Comparison of ENCODE assay signal across 24 cellular contexts in the genomic region with DNA sequence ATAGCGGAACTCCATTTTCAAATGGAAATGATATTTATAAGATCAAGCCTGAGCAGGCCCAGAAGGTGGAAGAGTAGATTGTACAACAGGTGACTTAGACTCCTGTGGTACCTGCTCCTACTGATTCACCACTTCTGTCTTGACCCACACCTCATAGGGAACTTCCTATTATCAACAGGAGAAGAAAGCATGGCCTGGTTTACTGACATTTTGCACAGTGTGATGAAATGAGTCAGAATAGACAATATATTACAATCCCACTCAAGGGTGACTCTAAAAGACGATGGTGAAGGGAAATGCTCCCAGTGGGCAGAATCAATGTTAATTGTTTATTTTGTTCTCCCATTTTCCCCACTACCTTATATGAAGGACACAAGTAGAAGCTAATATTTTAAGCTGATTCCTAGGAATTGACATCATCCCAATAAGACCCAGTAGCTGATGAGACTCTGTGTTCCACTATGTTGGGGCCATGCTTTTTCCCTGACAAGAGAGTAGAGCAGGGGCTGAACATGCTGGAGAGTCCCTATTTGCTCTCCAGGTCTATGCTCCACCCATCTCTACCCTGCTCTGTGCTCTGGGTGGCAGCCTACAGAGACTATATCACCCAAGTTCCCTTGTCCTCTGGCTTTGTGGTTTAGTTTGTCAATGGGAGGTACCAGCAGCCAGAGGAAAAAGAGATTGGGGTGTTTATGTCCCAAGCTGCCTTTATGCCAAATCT.
DNase-seq lines count a peak whose midpoint lies in the region; ATAC-seq, FAIRE-seq and TF ChIP-seq lines count a peak whose summit lies in the region.
"Had no signal": no experiment of that assay in that cellular context is flagged by ENCODE, and none has a peak within 500 bp of the region (broad histone marks: within the 10 kb centered on the region; RNA-seq: fewer than 3 reads in every experiment).

No MANE protein-coding gene starts in this region.

- TF ChIP-seq RAD21 in GM12878 (IDR thresholded peaks at IDR 0.05; ENCODE audit: insufficient read depth, low read depth, low read length): no peak

- H3K9ac ChIP-seq in GM12878 (ENCODE audit: control insufficient read depth, insufficient read depth, low read length): no peak overlapping the region

- no peak overlapping the region for H3K27ac Mint-ChIP-seq in stimulated activated effector memory CD8-positive, alpha-beta T cell treated with anti-CD3 and anti-CD28 coated beads, Interleukin-12 subunit alpha, Interleukin-12 subunit beta, amount 100 ng/mL, for 72 hours
- H3K27ac Mint-ChIP-seq: CD4-positive, CD25-positive, alpha-beta regulatory T cell; CD8-positive, alpha-beta memory T cell had no signal

- SMC1A ChIA-PET in GM12878 (lab: Charles Lee; ENCODE audit: uncharacterized antibody, unreplicated experiment): interaction anchor here (1.2 to 1.7 kb wide), 3 partner anchors 16 to 94 kb away, joined by 3 to 10 read pairs (median 4); no protein-coding TSS in a partner anchor

- peak; percentile 49 for ATAC-seq in GM12878
- peak; percentile 45 for ATAC-seq in stimulated activated effector memory CD8-positive, alpha-beta T cell treated with anti-CD3 and anti-CD28 coated beads, Interleukin-12 subunit alpha, Interleukin-12 subunit beta, amount 100 ng/mL, for 72 hours
- no peak for ATAC-seq in HG02885 (IDR thresholded peaks at IDR 0.05; ENCODE audit: poor library complexity, unreplicated experiment)
- no peak for ATAC-seq in GM21367 (IDR thresholded peaks at IDR 0.05; ENCODE audit: unreplicated experiment)
- ATAC-seq: K562 had no signal

- BruUV-seq in GM12878 (replicated peaks; lab: Mats Ljungman, UMichigan): no TSS peak

- H3K27me3 ChIP-seq in GM12878 (replicated peaks in 1 of 2; ENCODE audit: control insufficient read depth in 2 of 2, insufficient read depth in 2 of 2, low read length in 1 of 2): no peaks in the 10 kb centered on the region
- H3K27me3 ChIP-seq: BE2C had no signal

- 14% methylated on average over 2 of the region's 2 CpGs for WGBS in GM12878 (ENCODE audit: insufficient coverage, insufficient replicate concordance, low lambda C conversion rate, missing lambda C conversion rate)

- no peak overlapping the region for H3K27ac ChIP-seq in GM12878 (ENCODE audit: control insufficient read depth, insufficient read depth)

- in situ Hi-C loops in GM12878 (cut with MboI): no loop called here

- no peaks in the 10 kb centered on the region for H4K20me1 ChIP-seq in GM12878 (ENCODE audit: control insufficient read depth, insufficient read depth)

- CTCF ChIA-PET in GM12878 (lab: Yijun Ruan, JAX): interaction anchor here (0.9 to 8.9 kb wide), 2 partner anchors 90 to 94 kb away, joined by 3 to 65 read pairs; no protein-coding TSS in a partner anchor

- TF ChIP-seq CTCF in GM12878 (IDR thresholded peaks at IDR 0.05 in 2 of 3, conservative IDR thresholded peaks at IDR 0.05 in 1 of 3; ENCODE audit: control insufficient read depth in 2 of 3, extremely low read depth in 1 of 3, insufficient read depth in 1 of 3, low read depth in 3 of 3, low read length in 3 of 3): no peak

- no peak for TF ChIP-seq EP300 in GM12878 (IDR thresholded peaks at IDR 0.05; ENCODE audit: borderline replicate concordance in 1 of 2, control insufficient read depth in 1 of 2, low read depth in 2 of 2, low read length in 2 of 2)

- no peak for FAIRE-seq in GM12878 (lab: Jason Lieb, UNC)
- FAIRE-seq: A204.1, GM12891, HTR-8/SVneo, K562 had no signal

- H3K9me3 ChIP-seq in GM12878 (replicated peaks; ENCODE audit: control insufficient read depth, insufficient read depth, low read length): no peaks in the 10 kb centered on the region
- H3K9me3 ChIP-seq: BE2C, HAP-1 had no signal

- RAD21 ChIA-PET in GM12878 (lab: Charles Lee; ENCODE audit: unreplicated experiment): interaction anchor here (2.3 kb wide), 1 partner anchor 93 kb away, joined by 9 read pairs; no protein-coding TSS in a partner anchor

- no peak overlapping the region for H2AFZ ChIP-seq in GM12878 (ENCODE audit: control insufficient read depth, low read depth, low read length)

- H3K4me3 ChIP-seq in GM12878: no peak overlapping the region
- H3K4me3 ChIP-seq: HAP-1, K562 had no signal

- intact Hi-C loops in GM12878 (cut with micrococcal nuclease; ENCODE audit: unreplicated experiment): no loop called here

- DNase-seq in GM12878 (ENCODE audit: low read depth, low spot score) (no peak), ecto neural progenitor cell (ENCODE audit: low spot score) (peak; percentile 11), HCEC 1CT (no peak), NCI-H1417 (lab: John Stamatoyannopoulos, UW) (no peak)
- no peak for DNase-seq in stimulated activated effector memory CD8-positive, alpha-beta T cell treated with anti-CD3 and anti-CD28 coated beads, Interleukin-12 subunit alpha, Interleukin-12 subunit beta, amount 100 ng/mL, for 72 hours (ENCODE audit: low spot score in 2 of 2)
- DNase-seq: ACHN; BE2C; C1 segment of cervical spinal cord; CD4-positive, CD25-positive, alpha-beta regulatory T cell; CD8-positive, alpha-beta memory T cell; COR-L47; DMS 273 treated with DMSO at 0.1 percent for 48 hours; DMS53; DND-41; EL; GOT3; IMR-90 had no signal

- H3K36me3 ChIP-seq in GM12878 (ENCODE audit: control insufficient read depth in 2 of 2, insufficient read depth in 2 of 2, low read length in 1 of 2): no peaks in the 10 kb centered on the region
- H3K36me3 ChIP-seq: BE2C, HAP-1 had no signal

- H3K79me2 ChIP-seq in GM12878 (ENCODE audit: control insufficient read depth, insufficient read depth, low read length): no peaks in the 10 kb centered on the region

- TF ChIP-seq POLR2A in GM12878 (IDR thresholded peaks at IDR 0.05; ENCODE audit: low read depth, low read length): no peak

- H3K9me3 Mint-ChIP-seq in stimulated activated effector memory CD8-positive, alpha-beta T cell treated with anti-CD3 and anti-CD28 coated beads, Interleukin-12 subunit alpha, Interleukin-12 subunit beta, amount 100 ng/mL, for 72 hours: no peaks in the 10 kb centered on the region
- H3K9me3 Mint-ChIP-seq: CD8-positive, alpha-beta memory T cell had no signal

- H3K36me3 Mint-ChIP-seq in stimulated activated effector memory CD8-positive, alpha-beta T cell treated with anti-CD3 and anti-CD28 coated beads, Interleukin-12 subunit alpha, Interleukin-12 subunit beta, amount 100 ng/mL, for 72 hours: no peaks in the 10 kb centered on the region
- H3K36me3 Mint-ChIP-seq: CD4-positive, CD25-positive, alpha-beta regulatory T cell; CD8-positive, alpha-beta memory T cell had no signal

- POLR2A ChIA-PET in GM12878 (lab: Charles Lee): no interaction called here

- H3K4me3 Mint-ChIP-seq in stimulated activated effector memory CD8-positive, alpha-beta T cell treated with anti-CD3 and anti-CD28 coated beads, Interleukin-12 subunit alpha, Interleukin-12 subunit beta, amount 100 ng/mL, for 72 hours: no peak overlapping the region
- H3K4me3 Mint-ChIP-seq: CD4-positive, CD25-positive, alpha-beta regulatory T cell; CD8-positive, alpha-beta memory T cell had no signal

- no peaks in the 10 kb centered on the region for H3K4me1 ChIP-seq in GM12878 (ENCODE audit: control insufficient read depth, insufficient read depth, low read length)
- H3K4me1 ChIP-seq: BE2C, HAP-1 had no signal

- no peaks in the 10 kb centered on the region for H3K4me1 Mint-ChIP-seq in stimulated activated effector memory CD8-positive, alpha-beta T cell treated with anti-CD3 and anti-CD28 coated beads, Interleukin-12 subunit alpha, Interleukin-12 subunit beta, amount 100 ng/mL, for 72 hours
- H3K4me1 Mint-ChIP-seq: CD4-positive, CD25-positive, alpha-beta regulatory T cell; CD8-positive, alpha-beta memory T cell had no signal

- H3K4me2 ChIP-seq in GM12878 (ENCODE audit: control insufficient read depth, insufficient read depth): no peak overlapping the region

TF ChIP-seq in GM12878, 131 proteins besides CTCF, POLR2A, EP300 and RAD21:
- TF ChIP-seq, protein P1, sequence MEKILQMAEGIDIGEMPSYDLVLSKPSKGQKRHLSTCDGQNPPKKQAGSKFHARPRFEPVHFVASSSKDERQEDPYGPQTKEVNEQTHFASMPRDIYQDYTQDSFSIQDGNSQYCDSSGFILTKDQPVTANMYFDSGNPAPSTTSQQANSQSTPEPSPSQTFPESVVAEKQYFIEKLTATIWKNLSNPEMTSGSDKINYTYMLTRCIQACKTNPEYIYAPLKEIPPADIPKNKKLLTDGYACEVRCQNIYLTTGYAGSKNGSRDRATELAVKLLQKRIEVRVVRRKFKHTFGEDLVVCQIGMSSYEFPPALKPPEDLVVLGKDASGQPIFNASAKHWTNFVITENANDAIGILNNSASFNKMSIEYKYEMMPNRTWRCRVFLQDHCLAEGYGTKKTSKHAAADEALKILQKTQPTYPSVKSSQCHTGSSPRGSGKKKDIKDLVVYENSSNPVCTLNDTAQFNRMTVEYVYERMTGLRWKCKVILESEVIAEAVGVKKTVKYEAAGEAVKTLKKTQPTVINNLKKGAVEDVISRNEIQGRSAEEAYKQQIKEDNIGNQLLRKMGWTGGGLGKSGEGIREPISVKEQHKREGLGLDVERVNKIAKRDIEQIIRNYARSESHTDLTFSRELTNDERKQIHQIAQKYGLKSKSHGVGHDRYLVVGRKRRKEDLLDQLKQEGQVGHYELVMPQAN (conservative IDR thresholded peaks at IDR 0.05): no peak
- TF ChIP-seq CHD1 (IDR thresholded peaks at IDR 0.05; ENCODE audit: low read depth, low read length) (no peak), EGR1 (IDR thresholded peaks at IDR 0.05; ENCODE audit: borderline replicate concordance in 1 of 2, low read depth in 2 of 2, low read length in 2 of 2) (no peak), JUND (IDR thresholded peaks at IDR 0.05; ENCODE audit: low read depth, low read length) (no peak), NFXL1 (IDR thresholded peaks at IDR 0.05; ENCODE audit: borderline replicate concordance) (no peak), MEF2A (IDR thresholded peaks at IDR 0.05; ENCODE audit: insufficient read depth, low read depth, low read length) (no peak)

Comparison
In these comparisons a context has a peak if more than half of its experiments do, and no peak if none do; other contexts are left out.
1. ATAC-seq: peak in GM12878 (single experiment) and stimulated activated effector memory CD8-positive, alpha-beta T cell treated with anti-CD3 and anti-CD28 coated beads, Interleukin-12 subunit alpha, Interleukin-12 subunit beta, amount 100 ng/mL, for 72 hours (single experiment); none in HG02885 (single experiment) and GM21367 (single experiment).